ENCODE assay signal across 9 cellular contexts in genomic region chr5:72280655-72281069, GRCh38. TPM values are rescaled to one million over a fixed set of nuclear protein-coding genes. Genes with fewer than 3 reads are reported as not detected.
A peak's percentile ranks its signal among the peaks of the same experiment; 100 is the strongest.
DNase-seq lines count a peak whose midpoint lies in the region; ATAC-seq and TF ChIP-seq lines count a peak whose summit lies in the region.
"Had no signal": no experiment of that assay in that cellular context is flagged by ENCODE, and none has a peak within 500 bp of the region (broad histone marks: within the 10 kb centered on the region; RNA-seq: fewer than 3 reads in every experiment).

No MANE protein-coding gene starts in this region.

- no peak overlapping the region for H3K4me2 ChIP-seq in GM23338

- no peak overlapping the region for H3K4me3 ChIP-seq in GM23338
- H3K4me3 ChIP-seq in WI38 (ENCODE audit: low read depth, low read length) = no peak overlapping the region

- no peak overlapping the region for H2AFZ ChIP-seq in GM23338

- no peak for TF ChIP-seq POLR2A in GM18505 (IDR thresholded peaks at IDR 0.05; ENCODE audit: borderline replicate concordance, extremely low read depth, insufficient read depth, insufficient read length)

- H3F3A ChIP-seq in GM23338 (replicated peaks; ENCODE audit: low read depth) = no peaks in the 10 kb centered on the region

- no peaks in the 10 kb centered on the region for H3K36me3 ChIP-seq in GM23338 (ENCODE audit: insufficient read depth)

- H3K27ac ChIP-seq in 22Rv1 (no peak overlapping the region), GM23338 (ENCODE audit: low read depth) (no peak overlapping the region)

- DNase-seq in GM23338 (ENCODE audit: low spot score) = peak; percentile 68
- peak; percentile 54 for DNase-seq in iPS-NIHi7 (ENCODE audit: extremely low spot score)

- 0 out of 2 replicates have a peak, but pooled peaks cover 4% of the 10 kb centered on the region for H4K20me1 ChIP-seq in GM23338 (replicated peaks; ENCODE audit: insufficient read depth)

- peak; percentile 79 for ATAC-seq in GM23338
- ATAC-seq in GM18505 (IDR thresholded peaks at IDR 0.05; ENCODE audit: unreplicated experiment) = no peak
- no peak for ATAC-seq in GM21717 (IDR thresholded peaks at IDR 0.05; ENCODE audit: unreplicated experiment)
- ATAC-seq in HG03045 (IDR thresholded peaks at IDR 0.05; ENCODE audit: unreplicated experiment) = no peak
- no peak for ATAC-seq in HG02852 (IDR thresholded peaks at IDR 0.05; ENCODE audit: unreplicated experiment)

- no peak overlapping the region for H3K27ac Mint-ChIP-seq in GM23338
- H3K27ac Mint-ChIP-seq: activated naive CD8-positive, alpha-beta T cell had no signal

- peaks cover 2% of the 10 kb centered on the region; the same call in 1 of the 3 replicates for H3K9me3 Mint-ChIP-seq in GM23338

- TF ChIP-seq CTCF in 22Rv1 (IDR thresholded peaks at IDR 0.05) = peak; percentile 37
- peak; percentile 64 to 72 for TF ChIP-seq CTCF in GM23338 (conservative IDR thresholded peaks at IDR 0.05; ENCODE audit: low read depth in 2 of 2)
- TF ChIP-seq CTCF in WI38 (IDR thresholded peaks at IDR 0.05; ENCODE audit: low read depth, low read length) = peak; percentile 51

- H3K4me3 Mint-ChIP-seq in GM23338 = no peak overlapping the region
- H3K4me3 Mint-ChIP-seq: activated naive CD8-positive, alpha-beta T cell had no signal

- peaks cover 3% of the 10 kb centered on the region; the same call in 1 of the 3 replicates for H3K4me1 Mint-ChIP-seq in GM23338

- H3K27me3 ChIP-seq in GM23338 (ENCODE audit: insufficient read depth) = no peaks in the 10 kb centered on the region

- H3K27me3 Mint-ChIP-seq in GM23338 (ENCODE audit: insufficient read depth, low read depth, poor library complexity) = peaks cover 3% of the 10 kb centered on the region
- H3K27me3 Mint-ChIP-seq: activated naive CD8-positive, alpha-beta T cell had no signal

- H3K79me2 ChIP-seq in GM23338 (replicated peaks; ENCODE audit: insufficient read depth) = peaks cover 36% of the 10 kb centered on the region; the same call in 1 of the 2 replicates

- H3K36me3 Mint-ChIP-seq in GM23338 (ENCODE audit: low read depth) = peaks cover 38% of the 10 kb centered on the region

- no peaks in the 10 kb centered on the region for H3K4me1 ChIP-seq in GM23338 (ENCODE audit: insufficient read depth)

- H3K9me2 ChIP-seq in GM23338 (ENCODE audit: insufficient read depth) = no peaks in the 10 kb centered on the region

TF ChIP-seq in GM23338, 12 proteins besides CTCF, POLR2A, EP300 and RAD21 (continues in another document):
- TF ChIP-seq POLR2AphosphoS5 (IDR thresholded peaks at IDR 0.05; ENCODE audit: low read depth) = no peak
- no peak for TF ChIP-seq EZH2 (IDR thresholded peaks at IDR 0.05; ENCODE audit: low read depth, unreplicated experiment)
- TF ChIP-seq ZNF462 (CRISPR knock-in tag; IDR thresholded peaks at IDR 0.05) = no peak
- TF ChIP-seq ZNF114 (CRISPR knock-in tag; IDR thresholded peaks at IDR 0.05) = no peak
- TF ChIP-seq EZH2phosphoT487 (IDR thresholded peaks at IDR 0.05; ENCODE audit: unreplicated experiment) = no peak
- TF ChIP-seq ZNF331 (CRISPR knock-in tag; IDR thresholded peaks at IDR 0.05; ENCODE audit: low read depth) = no peak
- TF ChIP-seq CREB1 (CRISPR knock-in tag; IDR thresholded peaks at IDR 0.05; ENCODE audit: low read depth) = no peak
- TF ChIP-seq NANOG (IDR thresholded peaks at IDR 0.05; ENCODE audit: borderline replicate concordance) = no peak
- no peak for TF ChIP-seq JUNB (IDR thresholded peaks at IDR 0.05; ENCODE audit: unreplicated experiment)
- no peak for TF ChIP-seq ETS1 (IDR thresholded peaks at IDR 0.05)
- TF ChIP-seq STAT1 (IDR thresholded peaks at IDR 0.05; ENCODE audit: unreplicated experiment) = no peak

RNA-seq across cellular contexts. Expression of gene MRPS27, which starts 39.4 kb away (rescaled TPM):
- 128 and 141 TPM in 2 replicates for total RNA-seq in GM23338 (2014; rRNA removed; shearing (Covaris generic))
- polyA plus RNA-seq in GM23338 (2016; fragmentation: Nextera tagmentation; extraction: Ambion mirVana) = 53.2 TPM in 2 replicates

RNA-seq across cellular contexts. Expression of gene PTCD2, which starts 39.5 kb away (rescaled TPM):
- 11.3 and 14.5 TPM in 2 replicates for total RNA-seq in GM23338 (2014; rRNA removed; shearing (Covaris generic))
- 4.3 and 8.8 TPM in 2 replicates for polyA plus RNA-seq in GM23338 (2016; fragmentation: Nextera tagmentation; extraction: Ambion mirVana)
